Comparison of ENCODE assay signal across 1 cellular context in genomic region chr17:48945261-48945651, GRCh38.
A peak's percentile ranks its signal among the peaks of the same experiment; 100 is the strongest.
TF ChIP-seq lines count a peak whose summit lies in the region.

No MANE protein-coding gene starts in this region.

TF ChIP-seq in HepG2, 621 proteins besides CTCF, POLR2A, EP300 and RAD21:
- TF ChIP-seq ZNF431 (CRISPR knock-in tag; IDR thresholded peaks at IDR 0.05; ENCODE audit: borderline replicate concordance, low read depth) (0 out of 2 replicates have a peak, but pooled peaks have one; percentile 11), FUBP1 (CRISPR knock-in tag; IDR thresholded peaks at IDR 0.05; ENCODE audit: borderline replicate concordance) (0 out of 2 replicates have a peak, but pooled peaks have one; percentile 37), CHD4 (IDR thresholded peaks at IDR 0.05; ENCODE audit: borderline replicate concordance, low read length) (peak; percentile 3; the same call in 1 of the 2 replicates), ZNF3 (CRISPR knock-in tag; IDR thresholded peaks at IDR 0.05) (0 out of 2 replicates have a peak, but pooled peaks have one; percentile 11), ARID2 (CRISPR knock-in tag; IDR thresholded peaks at IDR 0.05; ENCODE audit: borderline replicate concordance) (0 out of 2 replicates have a peak, but pooled peaks have one; percentile 56), THYN1 (CRISPR knock-in tag; IDR thresholded peaks at IDR 0.05; ENCODE audit: borderline replicate concordance, low read depth) (peak; percentile 9; the same call in 1 of the 2 replicates), ZNF878 (CRISPR knock-in tag; IDR thresholded peaks at IDR 0.05) (0 out of 2 replicates have a peak, but pooled peaks have one; percentile 4)
